In genomic region chr20:55160022-55160421, GRCh38 we compare ENCODE assay signal across 23 cellular contexts.
DNase-seq lines count a peak whose midpoint lies in the region; ATAC-seq and TF ChIP-seq lines count a peak whose summit lies in the region.
"Had no signal": no experiment of that assay in that cellular context is flagged by ENCODE, and none has a peak within 500 bp of the region (broad histone marks: within the 10 kb centered on the region; RNA-seq: fewer than 3 reads in every experiment).

No MANE protein-coding gene starts in this region.

- H3K4me3 ChIP-seq in AG10803 (ENCODE audit: low read length) (no peak overlapping the region), fibroblast of mammary gland (ENCODE audit: control insufficient read depth, low read depth, low read length) (no peak overlapping the region), PC-9 (no peak overlapping the region), GM23338 (no peak overlapping the region)
- H3K4me3 ChIP-seq: adrenal gland, stomach had no signal

- H3K4me1 ChIP-seq in PC-9 (replicated peaks; ENCODE audit: insufficient read depth): no peaks in the 10 kb centered on the region
- H3K4me1 ChIP-seq in GM23338 (ENCODE audit: insufficient read depth): no peaks in the 10 kb centered on the region
- H3K4me1 ChIP-seq: adrenal gland, stomach had no signal

- no peaks in the 10 kb centered on the region for H3F3A ChIP-seq in PC-9 (ENCODE audit: insufficient read depth, low read depth)
- H3F3A ChIP-seq in GM23338 (replicated peaks; ENCODE audit: low read depth): no peaks in the 10 kb centered on the region

- TF ChIP-seq CTCF in AG10803 (conservative IDR thresholded peaks at IDR 0.05; ENCODE audit: low read length) (no peak), fibroblast of mammary gland (conservative IDR thresholded peaks at IDR 0.05; ENCODE audit: control insufficient read depth, insufficient read depth, low read depth, low read length) (no peak), nephron progenitor cell (IDR thresholded peaks at IDR 0.05) (no peak), PC-9 (conservative IDR thresholded peaks at IDR 0.05) (no peak), GM23338 (conservative IDR thresholded peaks at IDR 0.05; ENCODE audit: low read depth in 2 of 2) (no peak)

- H3K27me3 ChIP-seq in PC-9 (ENCODE audit: insufficient read depth, low read depth) (peaks cover 4% of the 10 kb centered on the region; the same call in 1 of the 2 replicates), GM23338 (ENCODE audit: insufficient read depth) (no peaks in the 10 kb centered on the region)
- H3K27me3 ChIP-seq: adrenal gland, stomach had no signal

- H3K36me3 ChIP-seq in PC-9 (ENCODE audit: low read depth): no peaks in the 10 kb centered on the region
- H3K36me3 ChIP-seq in GM23338 (ENCODE audit: insufficient read depth): peaks cover 6% of the 10 kb centered on the region; the same call in 1 of the 2 replicates
- H3K36me3 ChIP-seq: adrenal gland, stomach had no signal

- intact Hi-C loops in PC-9 (cut with micrococcal nuclease; ENCODE audit: unreplicated experiment): no loop called here

- POLR2A ChIA-PET in PC-9 (lab: Charles Lee; ENCODE audit: unreplicated experiment): no interaction called here

- peak; percentile 3 for DNase-seq in AG10803 (ENCODE audit: low read depth)
- DNase-seq in NCI-H69 (lab: John Stamatoyannopoulos, UW): peak; percentile 65
- DNase-seq in fibroblast of mammary gland (ENCODE audit: low read depth): peak; percentile 80
- peak; percentile 14 for DNase-seq in nephron progenitor cell
- DNase-seq in PC-9: no peak
- DNase-seq in substantia nigra (lab: John Stamatoyannopoulos, UW): no peak
- no peak for DNase-seq in COLO829 (ENCODE audit: low spot score)
- no peak for DNase-seq in GM23338 (ENCODE audit: low spot score)
- DNase-seq: activated CD4-positive, alpha-beta T cell treated with anti-CD3 and anti-CD28 coated beads, Interleukin-2, amount 50 U/mL, for 48 hours; activated T-cell treated with anti-CD3 and anti-CD28 coated beads for 4 hours; adrenal gland; C1 segment of cervical spinal cord; foreskin melanocyte; Kasumi-1; kidney; midbrain; NCI-H1436; NCI-H526 treated with DMSO at 0.1 percent for 48 hours; stimulated activated CD4-positive, alpha-beta T cell treated with anti-CD3 and anti-CD28 coated beads, Interleukin-12 subunit alpha, Interleukin-12 subunit beta, amount 100 ng/mL, for 4 hours; stomach had no signal

- H2AFZ ChIP-seq in PC-9: no peak overlapping the region
- H2AFZ ChIP-seq in GM23338: no peak overlapping the region

- H3K27me3 Mint-ChIP-seq in nephron progenitor cell (ENCODE audit: low read depth, poor library complexity) (peaks cover 12% of the 10 kb centered on the region), GM23338 (ENCODE audit: insufficient read depth, low read depth, poor library complexity) (no peaks in the 10 kb centered on the region)

- H3K4me3 Mint-ChIP-seq in nephron progenitor cell: no peak overlapping the region
- H3K4me3 Mint-ChIP-seq in GM23338: no peak overlapping the region
- H3K4me3 Mint-ChIP-seq: neural crest cell; T-helper 1 cell treated with Interleukin-12 subunit alpha and Interleukin-12 subunit beta and Interleukin-4 antibody, amounts not matched to agents 30 μg/mL and 1 μg/mL, for 36 hours had no signal

- H3K9me3 Mint-ChIP-seq in nephron progenitor cell: peaks cover 13% of the 10 kb centered on the region
- peaks cover 97% of the 10 kb centered on the region for H3K9me3 Mint-ChIP-seq in GM23338

- no peaks in the 10 kb centered on the region for H4K20me1 ChIP-seq in PC-9 (ENCODE audit: insufficient read depth)
- H4K20me1 ChIP-seq in GM23338 (replicated peaks; ENCODE audit: insufficient read depth): no peaks in the 10 kb centered on the region

- H3K9me2 ChIP-seq in PC-9 (ENCODE audit: insufficient read depth): no peaks in the 10 kb centered on the region
- H3K9me2 ChIP-seq in GM23338 (ENCODE audit: insufficient read depth): no peaks in the 10 kb centered on the region

- no peak for ATAC-seq in GM23338

- CTCF ChIA-PET in PC-9 (lab: Charles Lee): no interaction called here

- H3K9me3 ChIP-seq in PC-9 (ENCODE audit: insufficient read depth, low read depth): no peaks in the 10 kb centered on the region
- H3K9me3 ChIP-seq: adrenal gland, stomach had no signal

- no peak overlapping the region for H3K27ac ChIP-seq in PC-9
- H3K27ac ChIP-seq in substantia nigra (ENCODE audit: low read depth, low read length, poor library complexity, severe bottlenecking): no peak overlapping the region
- no peak overlapping the region for H3K27ac ChIP-seq in GM23338 (ENCODE audit: low read depth)
- H3K27ac ChIP-seq: adrenal gland, stomach, VCaP had no signal

- H3K4me2 ChIP-seq in PC-9 (no peak overlapping the region), GM23338 (no peak overlapping the region)

- H3K27ac Mint-ChIP-seq in nephron progenitor cell: no peak overlapping the region
- no peak overlapping the region for H3K27ac Mint-ChIP-seq in GM23338
- H3K27ac Mint-ChIP-seq: T-helper 1 cell treated with Interleukin-12 subunit alpha and Interleukin-12 subunit beta and Interleukin-4 antibody, amounts not matched to agents 30 μg/mL and 1 μg/mL, for 36 hours had no signal

- H3K4me1 Mint-ChIP-seq in nephron progenitor cell (peaks cover 22% of the 10 kb centered on the region), GM23338 (no peaks in the 10 kb centered on the region)
- H3K4me1 Mint-ChIP-seq: neural crest cell had no signal

- no TSS peak for BruUV-seq in PC-9 (replicated peaks; lab: Mats Ljungman, UMichigan)

- no peaks in the 10 kb centered on the region for H3K36me3 Mint-ChIP-seq in nephron progenitor cell (ENCODE audit: low read depth)
- peaks cover 38% of the 10 kb centered on the region for H3K36me3 Mint-ChIP-seq in GM23338 (ENCODE audit: low read depth)

- H3K79me2 ChIP-seq in PC-9 (ENCODE audit: low read depth) (no peaks in the 10 kb centered on the region), GM23338 (replicated peaks; ENCODE audit: insufficient read depth) (no peaks in the 10 kb centered on the region)

TF ChIP-seq in GM23338, 12 proteins besides CTCF, POLR2A, EP300 and RAD21:
- TF ChIP-seq EZH2 (IDR thresholded peaks at IDR 0.05; ENCODE audit: low read depth, unreplicated experiment): no peak
- no peak for TF ChIP-seq NANOG (IDR thresholded peaks at IDR 0.05; ENCODE audit: borderline replicate concordance)
- no peak for TF ChIP-seq ZNF331 (CRISPR knock-in tag; IDR thresholded peaks at IDR 0.05; ENCODE audit: low read depth)
- no peak for TF ChIP-seq JUNB (IDR thresholded peaks at IDR 0.05; ENCODE audit: unreplicated experiment)

Comparison
In these comparisons a context has a peak if more than half of its experiments do, and no peak if none do; other contexts are left out.
1. DNase-seq: peak in AG10803 (single experiment), NCI-H69 (single experiment), fibroblast of mammary gland (single experiment) and nephron progenitor cell (single experiment); none in PC-9 (0 of 2), substantia nigra (0 of 49), COLO829 (single experiment) and GM23338 (single experiment).